Comparison of ENCODE assay signal across 13 cellular contexts in genomic region chr11:15117751-15118150, GRCh38. TPM values are rescaled to one million over a fixed set of nuclear protein-coding genes. Genes with fewer than 3 reads are reported as not detected.
"Had no signal": no experiment of that assay in that cellular context is flagged by ENCODE, and none has a peak within 500 bp of the region (broad histone marks: within the 10 kb centered on the region; RNA-seq: fewer than 3 reads in every experiment).

No MANE protein-coding gene starts in this region.

- DNase-seq: activated CD4-positive, alpha-beta T cell treated with anti-CD3 and anti-CD28 coated beads, Interleukin-2, amount 50 U/mL, for 1 hour; activated CD4-positive, CD25-positive, alpha-beta regulatory T cell; activated naive CD4-positive, alpha-beta T cell; dermis blood vessel endothelial cell; kidney; left lung; ovary; tibial artery; uterus had no signal

- H3K36me3 ChIP-seq: ascending aorta, breast epithelium, left lung, ovary, tibial artery, uterus had no signal

- H3K27ac ChIP-seq: ascending aorta, breast epithelium, left lung, ovary, tibial artery, uterus had no signal

- H3K27me3 ChIP-seq: ascending aorta, ovary, uterus had no signal

- H3K4me1 ChIP-seq: breast epithelium, left lung, uterus had no signal

- H3K9me3 ChIP-seq: ascending aorta, breast epithelium, left lung, ovary, tibial artery, uterus had no signal

- H3K4me3 ChIP-seq: ascending aorta, breast epithelium, left lung, ovary, tibial artery, uterus had no signal

- ATAC-seq: left lung had no signal

RNA-seq across cellular contexts. Expression of gene INSC, which starts 3.0 kb away (rescaled TPM):
- total RNA-seq: ascending aorta, chondrocyte, dermis blood vessel endothelial cell had no signal

RNA-seq across cellular contexts. Expression of gene CALCB, which starts 44.4 kb away (rescaled TPM):
- total RNA-seq: ascending aorta, breast epithelium, chondrocyte, dermis blood vessel endothelial cell, glomerular endothelial cell had no signal
